ENCODE assay signal across 8 cellular contexts in genomic region chr15:57146394-57147140, GRCh38.
DNase-seq lines count a peak whose midpoint lies in the region; ATAC-seq and TF ChIP-seq lines count a peak whose summit lies in the region.

No MANE protein-coding gene starts in this region.

- 0 to 4% methylated on average over 4 of the region's 4 CpGs for WGBS in gastroesophageal sphincter (ENCODE audit: low coverage in 1 of 2), 2 donors

- no peaks in the 10 kb centered on the region for H4K20me1 ChIP-seq in SU-DHL-6 (ENCODE audit: low read depth, low read length)

- H3K36me3 ChIP-seq in SU-DHL-6 (ENCODE audit: low read length) = no peaks in the 10 kb centered on the region
- H3K36me3 ChIP-seq in gastroesophageal sphincter = peaks cover 0 to 4% of the 10 kb centered on the region in 2 donors

- ATAC-seq in gastroesophageal sphincter (peak; percentile 42), GM21723 (IDR thresholded peaks at IDR 0.05; ENCODE audit: unreplicated experiment) (no peak), GM18868 (IDR thresholded peaks at IDR 0.05; ENCODE audit: unreplicated experiment) (no peak), GM21717 (IDR thresholded peaks at IDR 0.05; ENCODE audit: unreplicated experiment) (no peak)

- peaks cover 22 to 51% (median 30%) of the 10 kb centered on the region in 3 donors for H3K4me1 ChIP-seq in gastroesophageal sphincter

- H3K27ac ChIP-seq in SU-DHL-6 (ENCODE audit: low read depth, low read length) (no peak overlapping the region), gastroesophageal sphincter (peak overlapping the region; percentile 29 to 60 (median 43))

- peak overlapping the region; percentile 39 for H3K4me2 ChIP-seq in SU-DHL-6 (ENCODE audit: low read depth, low read length, poor library complexity, severe bottlenecking)

- TF ChIP-seq CTCF in NB4 (IDR thresholded peaks at IDR 0.05; ENCODE audit: low read depth, low read length) (peak; percentile 23), SU-DHL-6 (IDR thresholded peaks at IDR 0.05; ENCODE audit: insufficient read depth, low read length, poor library complexity, severe bottlenecking) (peak; percentile 62), gastroesophageal sphincter (IDR thresholded peaks at IDR 0.05) (peak; percentile 60 to 80 (median 74))

- 0 out of 2 replicates have a peak, but pooled peaks cover 8% of the 10 kb centered on the region for H3F3A ChIP-seq in SU-DHL-6 (ENCODE audit: insufficient read depth)

- H3K79me2 ChIP-seq in SU-DHL-6 (ENCODE audit: insufficient read depth, low read length) = no peaks in the 10 kb centered on the region

- H3K9me3 ChIP-seq in SU-DHL-6 (ENCODE audit: insufficient read depth, low read length) (no peaks in the 10 kb centered on the region), gastroesophageal sphincter (no peaks in the 10 kb centered on the region)

- DNase-seq in GM03348 (ENCODE audit: low spot score) (peak; percentile 60), NB4 (ENCODE audit: low read depth) (peak; percentile 61), pons (ENCODE audit: low spot score) (peak; percentile 88)

- H3K4me3 ChIP-seq in NB4 (ENCODE audit: low read depth, low read length) (no peak overlapping the region), SU-DHL-6 (ENCODE audit: insufficient read depth, low read length, poor library complexity, severe bottlenecking) (no peak overlapping the region), gastroesophageal sphincter (peak overlapping the region in 1 of 2 donors; percentile 2)

- H2AFZ ChIP-seq in SU-DHL-6 (ENCODE audit: low read depth, low read length, severe bottlenecking) = no peak overlapping the region

- no peak for TF ChIP-seq EP300 in gastroesophageal sphincter (IDR thresholded peaks at IDR 0.05)

- no peak for TF ChIP-seq POLR2A in NB4 (IDR thresholded peaks at IDR 0.05; ENCODE audit: extremely low read depth, insufficient read length)
- no peak for TF ChIP-seq POLR2A in gastroesophageal sphincter (IDR thresholded peaks at IDR 0.05)

- H3K9me2 ChIP-seq in SU-DHL-6 (replicated peaks; ENCODE audit: insufficient read depth, low read length) = no peaks in the 10 kb centered on the region

- H3K27me3 ChIP-seq in SU-DHL-6 (ENCODE audit: low read length) (no peaks in the 10 kb centered on the region), gastroesophageal sphincter (no peaks in the 10 kb centered on the region)

- no peak overlapping the region for H3K9ac ChIP-seq in SU-DHL-6 (ENCODE audit: low read length)

Comparison
In these comparisons a context has a peak if more than half of its experiments do, and no peak if none do; other contexts are left out.
1. CTCF ChIP-seq: peak in every context shown above with its lines; median percentile 74 in gastroesophageal sphincter; 62 in SU-DHL-6; 23 in NB4.